Comparison of ENCODE assay signal across 12 cellular contexts in the genomic region with DNA sequence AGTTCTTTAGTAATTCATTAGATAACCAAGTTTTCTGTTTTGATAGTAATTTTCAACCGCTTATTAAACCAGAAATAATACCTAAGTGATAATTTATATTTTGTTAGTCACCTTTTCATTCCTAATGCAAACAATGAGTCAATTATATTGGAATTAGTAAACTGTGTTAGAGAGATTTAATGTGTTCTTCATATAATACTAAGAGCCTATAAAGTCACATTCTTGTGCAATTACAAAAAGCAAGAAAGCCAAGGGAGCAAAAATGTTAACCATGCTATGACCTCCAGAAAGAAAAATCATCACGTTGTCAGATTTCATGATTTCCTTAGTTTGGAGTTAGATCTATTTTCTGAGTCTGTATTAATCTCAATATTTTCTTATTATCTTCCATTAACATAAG.
"Had no signal": no experiment of that assay in that cellular context is flagged by ENCODE, and none has a peak within 500 bp of the region (broad histone marks: within the 10 kb centered on the region; RNA-seq: fewer than 3 reads in every experiment).

No MANE protein-coding gene starts in this region.

- H3K4me3 ChIP-seq: body of pancreas, gastroesophageal sphincter, heart right ventricle, psoas muscle, sigmoid colon had no signal

- H3K4me1 ChIP-seq: body of pancreas had no signal

- DNase-seq: activated CD4-positive, alpha-beta T cell treated with anti-CD3 and anti-CD28 coated beads, Interleukin-2, amount 10 ng/mL, durations not matched to agents 7 days and 5 days; activated gamma-delta T cell treated with Interleukin-2 at 50 U/mL for 16 hours; amniotic stem cell; body of pancreas; central memory CD4-positive, alpha-beta T cell; cortex of kidney; effector CD8-positive, alpha-beta T cell; heart right ventricle; psoas muscle; sigmoid colon had no signal

- H3K27ac ChIP-seq: body of pancreas, gastroesophageal sphincter, heart right ventricle, psoas muscle, sigmoid colon had no signal

- H3K9me3 ChIP-seq: body of pancreas, gastroesophageal sphincter, heart right ventricle, psoas muscle, sigmoid colon had no signal

- H3K27me3 ChIP-seq: body of pancreas, gastroesophageal sphincter, heart right ventricle, sigmoid colon had no signal

- H3K36me3 ChIP-seq: gastroesophageal sphincter, sigmoid colon had no signal

- ATAC-seq: body of pancreas, gastroesophageal sphincter, heart right ventricle, left lobe of liver had no signal
